ENCODE assay signal across 2 cellular contexts in genomic region chr13:31477961-31478360, GRCh38.
TF ChIP-seq lines count a peak whose summit lies in the region.

No MANE protein-coding gene starts in this region.

TF ChIP-seq in IMR-90, 13 proteins besides CTCF, POLR2A, EP300 and RAD21:
- TF ChIP-seq ELK1 (IDR thresholded peaks at IDR 0.05; ENCODE audit: borderline replicate concordance, low read depth, low read length) (no peak), CEBPB (IDR thresholded peaks at IDR 0.05; ENCODE audit: low read depth, low read length) (no peak), RFX5 (IDR thresholded peaks at IDR 0.05; ENCODE audit: low read depth, low read length) (no peak), NFE2L2 (IDR thresholded peaks at IDR 0.05; ENCODE audit: low read depth, low read length) (no peak), CHD1 (IDR thresholded peaks at IDR 0.05; ENCODE audit: low read depth, low read length) (no peak), FOS (IDR thresholded peaks at IDR 0.05; ENCODE audit: low read depth, low read length) (no peak), BHLHE40 (IDR thresholded peaks at IDR 0.05; ENCODE audit: low read depth, low read length) (no peak), MXI1 (IDR thresholded peaks at IDR 0.05; ENCODE audit: borderline replicate concordance, low read depth, low read length) (no peak), RCOR1 (IDR thresholded peaks at IDR 0.05; ENCODE audit: insufficient replicate concordance, low read length) (no peak), SMC3 (IDR thresholded peaks at IDR 0.05; ENCODE audit: low read depth, low read length) (no peak), MAZ (IDR thresholded peaks at IDR 0.05; ENCODE audit: borderline replicate concordance, low read depth, low read length) (no peak), MAFK (IDR thresholded peaks at IDR 0.05; ENCODE audit: low read depth, low read length) (no peak)
- TF ChIP-seq, protein P1, sequence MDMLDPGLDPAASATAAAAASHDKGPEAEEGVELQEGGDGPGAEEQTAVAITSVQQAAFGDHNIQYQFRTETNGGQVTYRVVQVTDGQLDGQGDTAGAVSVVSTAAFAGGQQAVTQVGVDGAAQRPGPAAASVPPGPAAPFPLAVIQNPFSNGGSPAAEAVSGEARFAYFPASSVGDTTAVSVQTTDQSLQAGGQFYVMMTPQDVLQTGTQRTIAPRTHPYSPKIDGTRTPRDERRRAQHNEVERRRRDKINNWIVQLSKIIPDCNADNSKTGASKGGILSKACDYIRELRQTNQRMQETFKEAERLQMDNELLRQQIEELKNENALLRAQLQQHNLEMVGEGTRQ (IDR thresholded peaks at IDR 0.05; ENCODE audit: low read depth, low read length) = no peak

TF ChIP-seq in SK-N-SH, 30 proteins besides CTCF, POLR2A, EP300 and RAD21:
- TF ChIP-seq RFX5 (IDR thresholded peaks at IDR 0.05; ENCODE audit: low read length) (no peak), MXI1 (IDR thresholded peaks at IDR 0.05; ENCODE audit: low read depth, low read length) (no peak), GATA2 (CRISPR knock-in tag; IDR thresholded peaks at IDR 0.05) (no peak), PBX3 (IDR thresholded peaks at IDR 0.05) (no peak), SMC3 (IDR thresholded peaks at IDR 0.05; ENCODE audit: low read depth, low read length) (no peak)
- TF ChIP-seq, protein P2, sequence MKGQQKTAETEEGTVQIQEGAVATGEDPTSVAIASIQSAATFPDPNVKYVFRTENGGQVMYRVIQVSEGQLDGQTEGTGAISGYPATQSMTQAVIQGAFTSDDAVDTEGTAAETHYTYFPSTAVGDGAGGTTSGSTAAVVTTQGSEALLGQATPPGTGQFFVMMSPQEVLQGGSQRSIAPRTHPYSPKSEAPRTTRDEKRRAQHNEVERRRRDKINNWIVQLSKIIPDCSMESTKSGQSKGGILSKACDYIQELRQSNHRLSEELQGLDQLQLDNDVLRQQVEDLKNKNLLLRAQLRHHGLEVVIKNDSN (IDR thresholded peaks at IDR 0.05; ENCODE audit: borderline replicate concordance, low read depth) = no peak
